In the genomic region with DNA sequence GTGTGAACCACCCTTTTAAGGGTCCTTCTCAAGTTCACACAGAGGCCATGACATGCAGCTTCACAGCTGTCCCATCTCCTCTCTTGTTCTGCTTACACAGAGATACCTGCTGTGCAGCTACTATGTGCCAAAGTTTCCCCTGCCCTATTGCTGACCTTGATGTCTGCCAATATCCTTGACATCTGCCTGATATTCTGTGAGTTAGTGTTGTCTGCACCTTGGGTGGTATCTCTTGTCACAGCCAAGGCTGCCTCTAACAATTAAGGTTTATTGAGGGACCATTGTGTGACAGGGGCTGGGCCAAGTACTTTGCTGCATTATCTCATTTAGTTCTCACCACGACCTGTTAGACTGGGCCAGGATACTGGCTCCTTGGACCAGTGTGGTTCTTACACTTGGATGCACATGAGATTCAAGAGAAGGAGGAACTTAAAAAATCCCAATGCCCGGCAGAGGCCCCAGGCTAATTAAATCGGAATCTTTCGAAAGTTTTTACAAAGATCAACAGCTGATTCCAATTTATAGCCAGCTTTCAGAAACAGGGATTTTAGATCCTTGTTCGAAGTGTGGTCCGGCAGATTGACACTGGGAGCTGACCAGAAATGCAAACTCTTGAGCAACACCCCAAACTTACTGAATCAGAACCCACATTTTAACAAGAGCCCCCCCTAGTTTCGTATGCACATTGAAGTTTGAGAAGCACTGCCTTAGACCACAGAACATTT, we compare ENCODE assay signal across 16 cellular contexts.
DNase-seq lines count a peak whose midpoint lies in the region; ATAC-seq and TF ChIP-seq lines count a peak whose summit lies in the region.
"Had no signal": no experiment of that assay in that cellular context is flagged by ENCODE, and none has a peak within 500 bp of the region (broad histone marks: within the 10 kb centered on the region; RNA-seq: fewer than 3 reads in every experiment).

No MANE protein-coding gene starts in this region.

- POLR2A ChIA-PET in WTC11 (lab: Charles Lee): no interaction called here

- H3K27me3 Mint-ChIP-seq in WTC11 (ENCODE audit: low read depth): no peaks in the 10 kb centered on the region
- peaks cover 5% of the 10 kb centered on the region for H3K27me3 Mint-ChIP-seq in nephron progenitor cell (ENCODE audit: low read depth, poor library complexity)

- ATAC-seq in WTC11 (peak; percentile 40; the same call in 1 of the 2 replicates), left cardiac atrium (no peak)

- H3K4me1 Mint-ChIP-seq in WTC11: peaks cover 35% of the 10 kb centered on the region
- peaks cover 15% of the 10 kb centered on the region for H3K4me1 Mint-ChIP-seq in nephron progenitor cell
- H3K4me1 Mint-ChIP-seq: CD4-positive, CD25-positive, alpha-beta regulatory T cell had no signal

- peak; percentile 5 for DNase-seq in NCI-H1092 treated with DMSO at 0.1 percent for 48 hours (lab: John Stamatoyannopoulos, UW)
- no peak for DNase-seq in NCI-H1092 (lab: John Stamatoyannopoulos, UW)
- no peak for DNase-seq in MM.1S
- DNase-seq in WTC11 (ENCODE audit: low spot score): no peak
- DNase-seq in nephron progenitor cell: no peak
- DNase-seq in left cardiac atrium: no peak
- DNase-seq in ascending aorta (ENCODE audit: low spot score in 2 of 2): no peak
- DNase-seq in SW480 (ENCODE audit: low spot score): no peak
- DNase-seq: AML-193; CD4-positive, CD25-positive, alpha-beta regulatory T cell; DND-41; GDM1; GM23248; NCI-H1105; NCI-H187 treated with DMSO at 0.1 percent for 48 hours; PC-9 had no signal

- no peaks in the 10 kb centered on the region for H3K79me2 ChIP-seq in MM.1S (ENCODE audit: low read length)

- no peak for TF ChIP-seq CTCF in MM.1S (IDR thresholded peaks at IDR 0.05; ENCODE audit: low read length)
- no peak for TF ChIP-seq CTCF in WTC11 (IDR thresholded peaks at IDR 0.05)
- no peak for TF ChIP-seq CTCF in nephron progenitor cell (IDR thresholded peaks at IDR 0.05)
- no peak for TF ChIP-seq CTCF in ascending aorta (IDR thresholded peaks at IDR 0.05)

- no peak overlapping the region for H2AFZ ChIP-seq in MM.1S (ENCODE audit: low read length)
- H2AFZ ChIP-seq: GM23248, PC-9 had no signal

- no peaks in the 10 kb centered on the region for H3K9me3 ChIP-seq in MM.1S (replicated peaks; ENCODE audit: insufficient read depth, low read length)
- H3K9me3 ChIP-seq in ascending aorta: no peaks in the 10 kb centered on the region

- H3K36me3 ChIP-seq in MM.1S (replicated peaks; ENCODE audit: insufficient read depth, low read length) (no peaks in the 10 kb centered on the region), ascending aorta (no peaks in the 10 kb centered on the region)

- H3K4me3 ChIP-seq in MM.1S (ENCODE audit: low read length) (no peak overlapping the region), ascending aorta (no peak overlapping the region)
- H3K4me3 ChIP-seq: GM23248, PC-9 had no signal

- H3K9ac ChIP-seq in MM.1S (ENCODE audit: low read length): no peak overlapping the region
- H3K9ac ChIP-seq: GM23248 had no signal

- intact Hi-C loops in left cardiac atrium (cut with DNase I) (no loop called here), ascending aorta (cut with DNase I) (no loop called here)

- H3F3A ChIP-seq in MM.1S (ENCODE audit: insufficient read depth, low read length): no peaks in the 10 kb centered on the region

- H3K27me3 ChIP-seq in MM.1S (replicated peaks; ENCODE audit: insufficient read depth, low read length): peaks cover 7% of the 10 kb centered on the region
- H3K27me3 ChIP-seq in ascending aorta: no peaks in the 10 kb centered on the region

- H3K36me3 Mint-ChIP-seq in WTC11 (no peaks in the 10 kb centered on the region), nephron progenitor cell (ENCODE audit: low read depth) (no peaks in the 10 kb centered on the region)
- H3K36me3 Mint-ChIP-seq: CD4-positive, CD25-positive, alpha-beta regulatory T cell had no signal

- no peaks in the 10 kb centered on the region for H4K20me1 ChIP-seq in MM.1S (ENCODE audit: insufficient read depth, low read length)

- H3K9me2 ChIP-seq in MM.1S (replicated peaks; ENCODE audit: insufficient read depth, low read length): no peaks in the 10 kb centered on the region

- H3K9me3 Mint-ChIP-seq in WTC11 (no peaks in the 10 kb centered on the region), nephron progenitor cell (no peaks in the 10 kb centered on the region)
- H3K9me3 Mint-ChIP-seq: CD4-positive, CD25-positive, alpha-beta regulatory T cell had no signal

- peak overlapping the region; percentile 35; the same call in 1 of the 2 replicates for H3K4me2 ChIP-seq in MM.1S (ENCODE audit: low read depth, low read length)
- H3K4me2 ChIP-seq: PC-9 had no signal

- H3K4me1 ChIP-seq in MM.1S (ENCODE audit: low read length) (peaks cover 14% of the 10 kb centered on the region), ascending aorta (no peaks in the 10 kb centered on the region)

- H3K27ac ChIP-seq in MM.1S (ENCODE audit: low read length) (no peak overlapping the region), ascending aorta (no peak overlapping the region)
- H3K27ac ChIP-seq: GM23248, PC-9 had no signal

- H3K4me3 Mint-ChIP-seq in WTC11: no peak overlapping the region
- no peak overlapping the region for H3K4me3 Mint-ChIP-seq in nephron progenitor cell
- H3K4me3 Mint-ChIP-seq: CD4-positive, CD25-positive, alpha-beta regulatory T cell had no signal

- H3K27ac Mint-ChIP-seq in WTC11 (no peak overlapping the region), nephron progenitor cell (peak overlapping the region; percentile 45)
- H3K27ac Mint-ChIP-seq: CD4-positive, CD25-positive, alpha-beta regulatory T cell had no signal

- CTCF ChIA-PET in WTC11 (lab: Charles Lee): no interaction called here

TF ChIP-seq in WTC11, 78 proteins besides CTCF, POLR2A, EP300 and RAD21:
- TF ChIP-seq, protein P1, sequence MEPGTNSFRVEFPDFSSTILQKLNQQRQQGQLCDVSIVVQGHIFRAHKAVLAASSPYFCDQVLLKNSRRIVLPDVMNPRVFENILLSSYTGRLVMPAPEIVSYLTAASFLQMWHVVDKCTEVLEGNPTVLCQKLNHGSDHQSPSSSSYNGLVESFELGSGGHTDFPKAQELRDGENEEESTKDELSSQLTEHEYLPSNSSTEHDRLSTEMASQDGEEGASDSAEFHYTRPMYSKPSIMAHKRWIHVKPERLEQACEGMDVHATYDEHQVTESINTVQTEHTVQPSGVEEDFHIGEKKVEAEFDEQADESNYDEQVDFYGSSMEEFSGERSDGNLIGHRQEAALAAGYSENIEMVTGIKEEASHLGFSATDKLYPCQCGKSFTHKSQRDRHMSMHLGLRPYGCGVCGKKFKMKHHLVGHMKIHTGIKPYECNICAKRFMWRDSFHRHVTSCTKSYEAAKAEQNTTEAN (CRISPR knock-in tag; IDR thresholded peaks at IDR 0.05): no peak
- TF ChIP-seq ZNF416 (CRISPR knock-in tag; IDR thresholded peaks at IDR 0.05): no peak
- no peak for TF ChIP-seq ESRRA (CRISPR knock-in tag; IDR thresholded peaks at IDR 0.05; ENCODE audit: borderline replicate concordance)
